8 cellular contexts compared by ENCODE assay signal in the genomic region with DNA sequence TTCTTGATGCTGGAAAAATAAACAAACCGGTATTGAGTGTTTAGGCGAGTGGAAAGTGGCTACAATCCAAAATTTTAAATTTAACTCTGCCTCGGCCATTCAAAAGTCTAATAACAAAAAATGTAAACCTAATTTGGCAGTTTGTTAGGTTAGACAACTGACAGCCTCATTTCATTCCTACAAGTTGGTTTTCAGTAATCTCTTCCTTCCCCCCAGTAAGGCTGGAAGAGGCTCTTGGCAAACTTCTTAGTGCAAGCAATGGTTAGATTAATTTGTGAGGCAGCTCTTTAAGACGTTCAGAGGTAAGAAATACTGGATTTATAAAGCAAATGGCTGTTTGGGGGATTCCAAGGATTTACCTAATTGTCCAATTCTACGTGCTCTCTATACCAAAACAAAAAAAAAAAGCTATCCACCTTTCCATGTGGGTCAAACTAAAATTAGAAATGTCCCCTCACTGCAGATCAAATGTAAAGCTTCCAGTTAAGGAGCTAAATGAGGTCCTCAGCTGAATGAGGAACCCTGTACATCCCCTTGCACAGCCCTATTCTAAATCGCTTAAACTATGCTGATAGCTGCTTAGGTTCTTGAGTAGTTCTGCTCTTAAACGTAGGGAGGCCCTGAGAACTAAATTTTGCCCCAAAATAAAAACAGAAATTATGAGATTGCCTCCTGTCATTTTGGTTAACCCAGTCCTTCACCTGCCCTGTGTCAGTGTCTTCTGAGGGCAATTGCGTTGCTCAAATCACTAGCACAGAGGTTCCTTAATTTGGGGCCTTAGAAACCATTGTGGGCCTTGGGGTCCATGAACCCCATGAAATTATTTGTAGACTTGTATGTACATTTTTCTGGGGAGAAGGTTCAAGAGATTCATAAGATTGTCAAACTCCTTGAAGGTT. TPM values are rescaled to one million over a fixed set of nuclear protein-coding genes. Genes with fewer than 3 reads are reported as not detected.
DNase-seq lines count a peak whose midpoint lies in the region; FAIRE-seq and TF ChIP-seq lines count a peak whose summit lies in the region.

No MANE protein-coding gene starts in this region.

- H3K27me3 Mint-ChIP-seq in IgD-negative memory B cell: no peaks in the 10 kb centered on the region

- peak overlapping the region; percentile 93 for H3K4me3 ChIP-seq in brain microvascular endothelial cell (ENCODE audit: low read depth, low read length)
- H3K4me3 ChIP-seq in muscle layer of duodenum (ENCODE audit: low read depth in 1 of 2, low read length in 2 of 2): peak overlapping the region; percentile 83 to 89

- peak overlapping the region; percentile 51 to 100 (median 75) for H3K27ac Mint-ChIP-seq in IgD-negative memory B cell

- H3K4me3 Mint-ChIP-seq in IgD-negative memory B cell: peak overlapping the region; percentile 8 to 98 (median 74)

- no peaks in the 10 kb centered on the region for H3K9me3 ChIP-seq in muscle layer of duodenum (ENCODE audit: control insufficient read depth in 1 of 2, low read length in 2 of 2)

- no peaks in the 10 kb centered on the region for H3K9me3 Mint-ChIP-seq in IgD-negative memory B cell

- H3K4me1 ChIP-seq in muscle layer of duodenum (ENCODE audit: control insufficient read depth in 1 of 2, insufficient read depth in 2 of 2, low read length in 2 of 2): peaks cover 15 to 31% of the 10 kb centered on the region in 2 donors

- DNase-seq in AML-193 (lab: John Stamatoyannopoulos, UW) (peak; percentile 23 to 46), brain microvascular endothelial cell (no peak), cerebellum (ENCODE audit: low spot score) (no peak), D721Med (ENCODE audit: insufficient read length, low spot score) (no peak), nucleus accumbens (lab: John Stamatoyannopoulos, UW) (no peak)
- no peak for DNase-seq in activated CD8-positive, alpha-beta memory T cell treated with anti-CD3 and anti-CD28 coated beads, Interleukin-2, amount 50 U/mL, for 4 hours

- H3K4me1 Mint-ChIP-seq in IgD-negative memory B cell: peaks cover 30 to 36% (median 31%) of the 10 kb centered on the region in 3 donors

- no peaks in the 10 kb centered on the region for H3K36me3 Mint-ChIP-seq in IgD-negative memory B cell

- H3K27ac ChIP-seq in brain microvascular endothelial cell (no peak overlapping the region), muscle layer of duodenum (ENCODE audit: low read length) (peak overlapping the region; percentile 10)

- FAIRE-seq in D721Med (lab: Jason Lieb, UNC): no peak

- H3K27me3 ChIP-seq in brain microvascular endothelial cell (replicated peaks) (no peaks in the 10 kb centered on the region), muscle layer of duodenum (ENCODE audit: low read depth, low read length) (no peaks in the 10 kb centered on the region)

- in situ Hi-C loops in brain microvascular endothelial cell (cut with HindIII; ENCODE audit: low pct_ligation_motif_present, low sequenced_read_pairs): no loop called here

- no peak for TF ChIP-seq CTCF in brain microvascular endothelial cell (IDR thresholded peaks at IDR 0.05; ENCODE audit: low read depth, low read length, missing control alignments)
- TF ChIP-seq CTCF in D721Med (IDR thresholded peaks at IDR 0.05; ENCODE audit: insufficient read depth, missing control alignments): no peak

- no peaks in the 10 kb centered on the region for H3K36me3 ChIP-seq in brain microvascular endothelial cell (replicated peaks)
- peaks cover 0 to 4% of the 10 kb centered on the region in 2 donors for H3K36me3 ChIP-seq in muscle layer of duodenum (ENCODE audit: control insufficient read depth in 1 of 2, insufficient read depth in 2 of 2, low read length in 2 of 2)

RNA-seq across cellular contexts. Expression of gene HEXIM1, which starts 2.9 kb away (rescaled TPM):
- 3.6 TPM for polyA plus RNA-seq in IgD-negative memory B cell
- 5.4 TPM for total RNA-seq in cerebellum

RNA-seq across cellular contexts. Expression of gene HEXIM2, which starts 10.5 kb away (rescaled TPM):
- 6.3 TPM for polyA plus RNA-seq in IgD-negative memory B cell
- total RNA-seq in cerebellum: 4.7 TPM

RNA-seq across cellular contexts. Expression of gene ACBD4, which starts 15.7 kb away (rescaled TPM):
- polyA plus RNA-seq in IgD-negative memory B cell: 17.6 TPM
- total RNA-seq in cerebellum: 1.9 TPM

RNA-seq across cellular contexts. Expression of gene PLCD3, which starts 18.8 kb away (rescaled TPM):
- not detected for polyA plus RNA-seq in IgD-negative memory B cell
- 9.5 TPM for total RNA-seq in cerebellum

Comparison
In these comparisons a context has a peak if more than half of its experiments do, and no peak if none do; other contexts are left out.
1. DNase-seq: peak in AML-193 (2 of 2); none in brain microvascular endothelial cell (single experiment), cerebellum (single experiment), D721Med (single experiment), nucleus accumbens (0 of 56) and activated CD8-positive, alpha-beta memory T cell treated with anti-CD3 and anti-CD28 coated beads, Interleukin-2, amount 50 U/mL, for 4 hours (single experiment).